Comparison of ENCODE assay signal across 18 cellular contexts in genomic region chr6:156865019-156865629, GRCh38.
A peak's percentile ranks its signal among the peaks of the same experiment; 100 is the strongest.
DNase-seq lines count a peak whose midpoint lies in the region; ATAC-seq, FAIRE-seq and TF ChIP-seq lines count a peak whose summit lies in the region.
"Had no signal": no experiment of that assay in that cellular context is flagged by ENCODE, and none has a peak within 500 bp of the region (broad histone marks: within the 10 kb centered on the region; RNA-seq: fewer than 3 reads in every experiment).

No MANE protein-coding gene starts in this region.

- H3K36me3 Mint-ChIP-seq in CD14-positive monocyte (peaks cover 0 to 4% of the 10 kb centered on the region in 2 donors), T-cell (peaks cover 4% of the 10 kb centered on the region)

- POLR2A ChIA-PET in T-cell (lab: Charles Lee): no interaction called here

- H3K27me3 Mint-ChIP-seq in CD14-positive monocyte (ENCODE audit: low read depth in 3 of 3): no peaks in the 10 kb centered on the region
- H3K27me3 Mint-ChIP-seq in T-cell: no peaks in the 10 kb centered on the region
- H3K27me3 Mint-ChIP-seq: brain had no signal

- TF ChIP-seq CTCF in CD14-positive monocyte (IDR thresholded peaks at IDR 0.05) (no peak), prostate gland (IDR thresholded peaks at IDR 0.05) (no peak)

- peak overlapping the region in 5 of 7 donors; percentile 2 to 72 (median 68) for H3K27ac Mint-ChIP-seq in CD14-positive monocyte
- H3K27ac Mint-ChIP-seq in T-cell: peak overlapping the region; percentile 18 to 25
- H3K27ac Mint-ChIP-seq: T-helper 1 cell treated with Interleukin-12 subunit alpha and Interleukin-12 subunit beta and Interleukin-4 antibody, amounts not matched to agents 30 μg/mL and 1 μg/mL, for 36 hours had no signal

- peaks cover 57% of the 10 kb centered on the region for H3K4me1 Mint-ChIP-seq in CD14-positive monocyte
- H3K4me1 Mint-ChIP-seq in T-cell: peaks cover 77 to 89% (median 86%) of the 10 kb centered on the region in 3 donors

- intact Hi-C loops in CD14-positive monocyte (cut with micrococcal nuclease) (no loop called here), prostate gland (cut with DNase I) (no loop called here)

- no peaks in the 10 kb centered on the region for H3K9me3 ChIP-seq in prostate gland
- H3K9me3 ChIP-seq: gastroesophageal sphincter, mucosa of descending colon had no signal

- H3K4me3 ChIP-seq in prostate gland: no peak overlapping the region
- H3K4me3 ChIP-seq: gastroesophageal sphincter, mucosa of descending colon, tibial nerve had no signal

- H3K9me3 Mint-ChIP-seq in CD14-positive monocyte (peaks cover 0 to 3% (median 0%) of the 10 kb centered on the region in 7 donors), T-cell (no peaks in the 10 kb centered on the region)
- H3K9me3 Mint-ChIP-seq: T-helper 1 cell treated with Interleukin-12 subunit alpha and Interleukin-12 subunit beta and Interleukin-4 antibody, amounts not matched to agents 30 μg/mL and 1 μg/mL, for 36 hours had no signal

- H3K27me3 ChIP-seq in prostate gland (replicated peaks; ENCODE audit: insufficient read depth): no peaks in the 10 kb centered on the region
- H3K27me3 ChIP-seq: gastroesophageal sphincter, tibial nerve had no signal

- ATAC-seq in T-cell (replicated peaks in 1 of 4): no peak
- ATAC-seq in GM19395 (IDR thresholded peaks at IDR 0.05; ENCODE audit: unreplicated experiment): no peak
- ATAC-seq: gastroesophageal sphincter, HepG2, mucosa of descending colon had no signal

- no peaks in the 10 kb centered on the region for H3K4me1 ChIP-seq in prostate gland (replicated peaks)

- H3K36me3 ChIP-seq in prostate gland: no peaks in the 10 kb centered on the region
- H3K36me3 ChIP-seq: gastroesophageal sphincter, tibial nerve had no signal

- WGBS in prostate gland: 93% methylated on average over 1 of the region's 1 CpG

- no peak for TF ChIP-seq POLR2A in GM12892 (IDR thresholded peaks at IDR 0.05; ENCODE audit: low read depth, low read length)
- TF ChIP-seq POLR2A in prostate gland (IDR thresholded peaks at IDR 0.05): no peak

- CTCF ChIA-PET in T-cell (lab: Charles Lee): interaction anchor here (0.5 to 1.1 kb wide), 4 partner anchors 12 to 301 kb away, joined by 3 to 12 read pairs (median 3); no protein-coding TSS in a partner anchor

- peak; percentile 48 for FAIRE-seq in GM12892 (lab: Jason Lieb, UNC)
- FAIRE-seq: HepG2 had no signal

- H3K27ac ChIP-seq in prostate gland: no peak overlapping the region
- H3K27ac ChIP-seq: tibial nerve had no signal

- DNase-seq in CD14-positive monocyte (ENCODE audit: low spot score) (no peak), GM12892 (ENCODE audit: insufficient read length) (no peak), T-cell (no peak), iris pigment epithelial cell (ENCODE audit: low read depth) (peak; percentile 78), SIG-M5 treated with dmso at 0.1 percent for 504 hours (lab: John Stamatoyannopoulos, UW; ENCODE audit: unreplicated experiment) (no peak), hypothalamus (lab: John Stamatoyannopoulos, UW) (no peak), prostate gland (ENCODE audit: low spot score) (no peak)
- DNase-seq: activated gamma-delta T cell treated with Interleukin-2 at 50 U/mL for 16 hours; effector memory CD4-positive, alpha-beta T cell; mucosa of descending colon; NCI-H146; NCI-H446 had no signal

- H3K4me3 Mint-ChIP-seq in CD14-positive monocyte: no peak overlapping the region
- H3K4me3 Mint-ChIP-seq in T-cell: no peak overlapping the region
- H3K4me3 Mint-ChIP-seq: brain; T-helper 1 cell treated with Interleukin-12 subunit alpha and Interleukin-12 subunit beta and Interleukin-4 antibody, amounts not matched to agents 30 μg/mL and 1 μg/mL, for 36 hours had no signal
